ENCODE assay signal across 8 cellular contexts in the genomic region with DNA sequence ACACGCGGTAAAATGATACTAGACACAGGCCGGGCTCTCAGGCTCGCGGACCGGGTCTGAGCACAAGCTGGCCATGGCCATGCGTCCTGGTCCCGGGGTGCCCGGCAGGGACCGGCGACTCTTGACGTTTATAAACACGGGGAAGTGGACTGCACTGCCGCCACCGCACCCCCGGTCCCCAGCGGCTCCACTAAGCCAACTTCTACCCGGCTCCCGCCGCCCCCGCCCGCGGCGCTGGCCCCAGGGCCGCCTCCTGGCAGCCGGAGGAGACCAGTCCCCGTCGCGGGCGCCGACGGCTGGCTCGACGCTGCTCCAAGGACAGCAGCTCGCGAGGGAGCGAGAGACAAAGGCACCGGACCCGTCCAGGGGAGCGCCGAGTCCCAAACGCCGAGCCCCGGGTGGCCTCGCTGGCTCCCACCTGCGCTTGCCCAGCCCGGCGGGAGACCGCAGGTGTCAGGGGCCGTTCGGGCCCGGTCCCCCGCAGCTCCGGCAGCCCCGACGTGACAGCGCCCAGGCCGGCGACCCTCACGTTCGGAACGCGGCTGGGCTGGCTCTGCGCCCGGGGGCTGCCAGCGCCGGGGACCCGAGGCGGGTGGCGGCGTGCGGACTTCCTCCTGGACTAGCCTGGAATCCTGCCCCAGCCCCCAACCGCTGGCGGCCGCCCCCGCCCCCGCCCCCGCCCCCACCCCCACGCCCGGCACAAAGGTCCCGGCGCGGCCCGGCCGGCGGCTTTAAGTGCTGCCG. TPM values are rescaled to one million over a fixed set of nuclear protein-coding genes. Genes with fewer than 3 reads are reported as not detected.
DNase-seq lines count a peak whose midpoint lies in the region; ATAC-seq, FAIRE-seq and TF ChIP-seq lines count a peak whose summit lies in the region.

No MANE protein-coding gene starts in this region.

- no peaks in the 10 kb centered on the region for H3K27me3 Mint-ChIP-seq in CD4-positive, CD25-positive, alpha-beta regulatory T cell
- peaks cover 4% of the 10 kb centered on the region for H3K27me3 Mint-ChIP-seq in activated CD4-positive, alpha-beta memory T cell treated with anti-CD3 and anti-CD28 coated beads for 36 hours

- peaks cover 23 to 69% (median 61%) of the 10 kb centered on the region in 4 donors for H3K4me1 Mint-ChIP-seq in CD4-positive, CD25-positive, alpha-beta regulatory T cell
- H3K4me1 Mint-ChIP-seq in activated CD4-positive, alpha-beta memory T cell treated with anti-CD3 and anti-CD28 coated beads for 36 hours (ENCODE audit: low read depth) = peaks cover 64% of the 10 kb centered on the region

- H3K4me3 Mint-ChIP-seq in CD4-positive, CD25-positive, alpha-beta regulatory T cell = peak overlapping the region; percentile 89 to 96 (median 90)
- H3K4me3 Mint-ChIP-seq in activated CD4-positive, alpha-beta memory T cell treated with anti-CD3 and anti-CD28 coated beads for 36 hours = peak overlapping the region; percentile 80

- TF ChIP-seq POLR2A in endothelial cell of umbilical vein (IDR thresholded peaks at IDR 0.05; ENCODE audit: low read depth, low read length) = peak; percentile 16

- no peaks in the 10 kb centered on the region for H3K36me3 ChIP-seq in CD4-positive, CD25-positive, alpha-beta regulatory T cell (ENCODE audit: control insufficient read depth, insufficient read depth, low read length)
- H3K36me3 ChIP-seq in endothelial cell of umbilical vein (ENCODE audit: control insufficient read depth in 2 of 2, extremely low read depth in 1 of 2, insufficient read depth in 2 of 2, low read length in 2 of 2) = no peaks in the 10 kb centered on the region

- no peak for TF ChIP-seq CTCF in endothelial cell of umbilical vein (IDR thresholded peaks at IDR 0.05; ENCODE audit: extremely low read depth in 1 of 2, insufficient read depth in 1 of 2, low read depth in 1 of 2, low read length in 2 of 2)

- H3K4me2 ChIP-seq in endothelial cell of umbilical vein (ENCODE audit: insufficient read depth, low read length) = peak overlapping the region; percentile 99

- H3K36me3 Mint-ChIP-seq in CD4-positive, CD25-positive, alpha-beta regulatory T cell = no peaks in the 10 kb centered on the region
- H3K36me3 Mint-ChIP-seq in activated CD4-positive, alpha-beta memory T cell treated with anti-CD3 and anti-CD28 coated beads for 36 hours = peaks cover 2% of the 10 kb centered on the region

- intact Hi-C loops in activated CD4-positive, alpha-beta memory T cell treated with anti-CD3 and anti-CD28 coated beads for 36 hours (cut with micrococcal nuclease) = loop anchor here (1.0 to 10.0 kb wide), 9 partner anchors 160 to 903 kb away; partner anchors contain the start of genes CCDC7 and KIF5B
- intact Hi-C loops in endothelial cell of umbilical vein (cut with micrococcal nuclease) = loop anchor here (1.0 to 5.0 kb wide), 6 partner anchors 19 to 511 kb away; partner anchors contain the start of gene CCDC7

- CTCF ChIA-PET in activated CD4-positive, alpha-beta memory T cell treated with anti-CD3 and anti-CD28 coated beads for 36 hours (lab: Charles Lee) = interaction anchor here (0.6 to 1.6 kb wide), 6 partner anchors 13 to 31 kb away, joined by 3 to 4 read pairs (median 4); no protein-coding TSS in a partner anchor
- CTCF ChIA-PET in endothelial cell of umbilical vein (lab: Charles Lee) = interaction anchor here (0.9 to 1.9 kb wide), 4 partner anchors 15 to 58 kb away, joined by 3 to 7 read pairs (median 4); no protein-coding TSS in a partner anchor

- dilution Hi-C loops in endothelial cell of umbilical vein (cut with MboI; ENCODE audit: extremely low pct_ligation_motif_present, low sequenced_read_pairs) = no loop called here

- H3K27ac ChIP-seq in CD4-positive, CD25-positive, alpha-beta regulatory T cell (ENCODE audit: insufficient read depth, low read length, poor library complexity, severe bottlenecking) = peak overlapping the region; percentile 80
- peak overlapping the region; percentile 97 for H3K27ac ChIP-seq in endothelial cell of umbilical vein (ENCODE audit: insufficient read depth, low read depth, low read length)
- peak overlapping the region; percentile 74 for H3K27ac ChIP-seq in substantia nigra (ENCODE audit: low read depth, low read length, poor library complexity, severe bottlenecking)

- peak; percentile 20 to 64 (median 36) for DNase-seq in CD4-positive, CD25-positive, alpha-beta regulatory T cell
- DNase-seq in HT1080 (ENCODE audit: low read depth) = peak; percentile 48
- peak; percentile 65 for DNase-seq in activated CD4-positive, alpha-beta memory T cell treated with anti-CD3 and anti-CD28 coated beads for 36 hours
- DNase-seq in endothelial cell of umbilical vein (ENCODE audit: low read depth, low spot score) = peak; percentile 42
- peak; percentile 39 for DNase-seq in mucosa of gallbladder (ENCODE audit: low spot score)
- peak in 42 of 49 donors; percentile 7 to 80 (median 44) for DNase-seq in substantia nigra (lab: John Stamatoyannopoulos, UW)
- no peak for DNase-seq in NCI-H226

- peaks cover 72% of the 10 kb centered on the region for H3K79me2 ChIP-seq in endothelial cell of umbilical vein (ENCODE audit: control insufficient read depth, insufficient read depth, low read length)

- POLR2A ChIA-PET in activated CD4-positive, alpha-beta memory T cell treated with anti-CD3 and anti-CD28 coated beads for 36 hours (lab: Charles Lee) = interaction anchor here (0.6 to 1.9 kb wide), 6 partner anchors 23 to 182 kb away, joined by 3 to 6 read pairs (median 3); no protein-coding TSS in a partner anchor
- POLR2A ChIA-PET in endothelial cell of umbilical vein (lab: Charles Lee) = interaction anchor here (0.7 to 1.4 kb wide), 2 partner anchors 23 to 32 kb away, joined by 3 to 9 read pairs; no protein-coding TSS in a partner anchor

- H2AFZ ChIP-seq in endothelial cell of umbilical vein (ENCODE audit: low read depth, low read length) = no peak overlapping the region

- peaks cover 0 to 3% (median 0%) of the 10 kb centered on the region in 7 donors for H3K9me3 Mint-ChIP-seq in CD4-positive, CD25-positive, alpha-beta regulatory T cell
- H3K9me3 Mint-ChIP-seq in activated CD4-positive, alpha-beta memory T cell treated with anti-CD3 and anti-CD28 coated beads for 36 hours = no peaks in the 10 kb centered on the region

- H4K20me1 ChIP-seq in endothelial cell of umbilical vein (replicated peaks; ENCODE audit: control insufficient read depth, extremely low read depth, insufficient read depth, low read length) = peaks cover 16% of the 10 kb centered on the region

- H3K9ac ChIP-seq in endothelial cell of umbilical vein (replicated peaks; ENCODE audit: extremely low read depth, insufficient read depth, low read length) = peak overlapping the region; percentile 100

- FAIRE-seq in endothelial cell of umbilical vein (lab: Jason Lieb, UNC) = no peak

- no TSS peak for BruUV-seq in endothelial cell of umbilical vein (replicated peaks; lab: Mats Ljungman, UMichigan)

- peaks cover 52% of the 10 kb centered on the region for H3K4me1 ChIP-seq in CD4-positive, CD25-positive, alpha-beta regulatory T cell (ENCODE audit: control insufficient read depth, insufficient read depth, low read length, poor library complexity, severe bottlenecking)
- H3K4me1 ChIP-seq in endothelial cell of umbilical vein (ENCODE audit: control insufficient read depth, extremely low read depth, insufficient read depth, low read length) = peaks cover 67% of the 10 kb centered on the region

- H3K27ac Mint-ChIP-seq in CD4-positive, CD25-positive, alpha-beta regulatory T cell = peak overlapping the region; percentile 17 to 92 (median 50)
- H3K27ac Mint-ChIP-seq in activated CD4-positive, alpha-beta memory T cell treated with anti-CD3 and anti-CD28 coated beads for 36 hours = peak overlapping the region; percentile 83

- no peaks in the 10 kb centered on the region for H3K9me1 ChIP-seq in endothelial cell of umbilical vein (replicated peaks; ENCODE audit: control insufficient read depth, extremely low read depth, insufficient read depth, low read length)

- peak; percentile 3 to 6 for ATAC-seq in CD4-positive, CD25-positive, alpha-beta regulatory T cell (ENCODE audit: low read depth in 2 of 2)
- ATAC-seq in GM21360 (IDR thresholded peaks at IDR 0.05; ENCODE audit: unreplicated experiment) = peak; percentile 24

- H3K27me3 ChIP-seq in CD4-positive, CD25-positive, alpha-beta regulatory T cell (ENCODE audit: control insufficient read depth, insufficient read depth, low read length) = no peaks in the 10 kb centered on the region
- no peaks in the 10 kb centered on the region for H3K27me3 ChIP-seq in endothelial cell of umbilical vein (ENCODE audit: control insufficient read depth in 2 of 2, insufficient read depth in 2 of 2, low read length in 2 of 2)

- H3K4me3 ChIP-seq in CD4-positive, CD25-positive, alpha-beta regulatory T cell (ENCODE audit: low read depth, low read length) = peak overlapping the region; percentile 99
- peak overlapping the region; percentile 99 to 100 (median 99) for H3K4me3 ChIP-seq in endothelial cell of umbilical vein (replicated peaks in 1 of 3; ENCODE audit: insufficient read depth in 1 of 3, low read depth in 1 of 3, low read length in 3 of 3)

- no peaks in the 10 kb centered on the region for H3K9me3 ChIP-seq in CD4-positive, CD25-positive, alpha-beta regulatory T cell (ENCODE audit: control insufficient read depth in 2 of 2, low read length in 2 of 2)
- no peaks in the 10 kb centered on the region for H3K9me3 ChIP-seq in endothelial cell of umbilical vein (replicated peaks; ENCODE audit: control insufficient read depth, insufficient read depth, low read length)

TF ChIP-seq in endothelial cell of umbilical vein, 7 proteins besides CTCF, POLR2A, EP300 and RAD21 (continues in another document):
- no peak for TF ChIP-seq POLR2AphosphoS5 (IDR thresholded peaks at IDR 0.05; ENCODE audit: insufficient read depth, low read depth, low read length)
- TF ChIP-seq EZH2 (IDR thresholded peaks at IDR 0.05; ENCODE audit: borderline replicate concordance, low read depth, low read length, severe bottlenecking) = no peak

RNA-seq across cellular contexts. Expression of gene ITGB1, which starts 0.5 kb away (rescaled TPM):
- total RNA-seq in CD4-positive, CD25-positive, alpha-beta regulatory T cell = 524 TPM
- polyA plus RNA-seq in CD4-positive, CD25-positive, alpha-beta regulatory T cell = 100 to 1,000 TPM; 360 to 577 (median 469) TPM
- 743 and 767 TPM in 2 replicates for total RNA-seq in HT1080 (2014; rRNA removed; shearing (Covaris generic))
- 1,242 and 1,776 TPM in 2 replicates for polyA plus RNA-seq in HT1080 (2015; cell fraction: cytosol; rRNA removed)
- polyA plus RNA-seq in HT1080 (2015; cell fraction: nucleus; rRNA removed) = 2,428 and 2,657 TPM in 2 replicates
- 100 to 1,000 TPM; 113 to 117 TPM for total RNA-seq in activated CD4-positive, alpha-beta memory T cell treated with anti-CD3 and anti-CD28 coated beads for 36 hours
- total RNA-seq in endothelial cell of umbilical vein = 1,125 and 1,147 TPM in 2 replicates
- polyA plus RNA-seq in endothelial cell of umbilical vein = 313 and 424 TPM in 2 replicates
- polyA plus RNA-seq in endothelial cell of umbilical vein (2011; cell fraction: cytosol; rRNA removed) = 480 and 502 TPM in 2 replicates
- 255 and 459 TPM in 2 replicates for polyA plus RNA-seq in endothelial cell of umbilical vein (2011; cell fraction: nucleus; rRNA removed)
- polyA plus RNA-seq in endothelial cell of umbilical vein (2012) = 1,054 and 1,144 TPM in 2 replicates
- 909 and 1,209 TPM in 2 replicates for polyA minus RNA-seq in endothelial cell of umbilical vein
- polyA minus RNA-seq in endothelial cell of umbilical vein (2011; cell fraction: cytosol; rRNA and poly(A)+ RNA removed) = 134 TPM
- polyA minus RNA-seq in endothelial cell of umbilical vein (2011; cell fraction: nucleus; rRNA and poly(A)+ RNA removed) = 270 and 336 TPM in 2 replicates
- total RNA-seq in mucosa of gallbladder = 596 TPM
